Comparison of ENCODE assay signal across 1 cellular context in the genomic region with DNA sequence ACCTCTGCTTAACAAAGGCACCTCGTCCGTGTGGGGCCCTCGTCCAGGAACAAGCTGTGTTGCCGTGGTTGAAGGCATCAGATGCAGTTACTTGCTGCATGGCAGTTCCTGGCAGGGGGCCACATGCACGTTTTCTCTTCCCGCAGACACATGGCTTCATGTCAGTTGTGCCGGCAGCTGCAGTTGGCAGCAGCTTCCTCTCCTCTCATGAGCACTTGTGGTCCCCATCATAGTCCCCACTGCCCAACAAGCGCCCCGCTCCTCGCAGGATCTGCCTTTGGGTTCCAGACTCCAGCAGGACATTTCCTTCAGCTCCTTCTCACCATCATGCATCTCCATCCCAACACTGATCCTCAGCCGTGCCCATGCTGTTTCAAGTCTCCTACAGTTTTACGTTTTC.
TF ChIP-seq lines count a peak whose summit lies in the region.

No MANE protein-coding gene starts in this region.

TF ChIP-seq in GM23338, 12 proteins besides CTCF, POLR2A, EP300 and RAD21 (continued from another document):
- TF ChIP-seq, protein P1, sequence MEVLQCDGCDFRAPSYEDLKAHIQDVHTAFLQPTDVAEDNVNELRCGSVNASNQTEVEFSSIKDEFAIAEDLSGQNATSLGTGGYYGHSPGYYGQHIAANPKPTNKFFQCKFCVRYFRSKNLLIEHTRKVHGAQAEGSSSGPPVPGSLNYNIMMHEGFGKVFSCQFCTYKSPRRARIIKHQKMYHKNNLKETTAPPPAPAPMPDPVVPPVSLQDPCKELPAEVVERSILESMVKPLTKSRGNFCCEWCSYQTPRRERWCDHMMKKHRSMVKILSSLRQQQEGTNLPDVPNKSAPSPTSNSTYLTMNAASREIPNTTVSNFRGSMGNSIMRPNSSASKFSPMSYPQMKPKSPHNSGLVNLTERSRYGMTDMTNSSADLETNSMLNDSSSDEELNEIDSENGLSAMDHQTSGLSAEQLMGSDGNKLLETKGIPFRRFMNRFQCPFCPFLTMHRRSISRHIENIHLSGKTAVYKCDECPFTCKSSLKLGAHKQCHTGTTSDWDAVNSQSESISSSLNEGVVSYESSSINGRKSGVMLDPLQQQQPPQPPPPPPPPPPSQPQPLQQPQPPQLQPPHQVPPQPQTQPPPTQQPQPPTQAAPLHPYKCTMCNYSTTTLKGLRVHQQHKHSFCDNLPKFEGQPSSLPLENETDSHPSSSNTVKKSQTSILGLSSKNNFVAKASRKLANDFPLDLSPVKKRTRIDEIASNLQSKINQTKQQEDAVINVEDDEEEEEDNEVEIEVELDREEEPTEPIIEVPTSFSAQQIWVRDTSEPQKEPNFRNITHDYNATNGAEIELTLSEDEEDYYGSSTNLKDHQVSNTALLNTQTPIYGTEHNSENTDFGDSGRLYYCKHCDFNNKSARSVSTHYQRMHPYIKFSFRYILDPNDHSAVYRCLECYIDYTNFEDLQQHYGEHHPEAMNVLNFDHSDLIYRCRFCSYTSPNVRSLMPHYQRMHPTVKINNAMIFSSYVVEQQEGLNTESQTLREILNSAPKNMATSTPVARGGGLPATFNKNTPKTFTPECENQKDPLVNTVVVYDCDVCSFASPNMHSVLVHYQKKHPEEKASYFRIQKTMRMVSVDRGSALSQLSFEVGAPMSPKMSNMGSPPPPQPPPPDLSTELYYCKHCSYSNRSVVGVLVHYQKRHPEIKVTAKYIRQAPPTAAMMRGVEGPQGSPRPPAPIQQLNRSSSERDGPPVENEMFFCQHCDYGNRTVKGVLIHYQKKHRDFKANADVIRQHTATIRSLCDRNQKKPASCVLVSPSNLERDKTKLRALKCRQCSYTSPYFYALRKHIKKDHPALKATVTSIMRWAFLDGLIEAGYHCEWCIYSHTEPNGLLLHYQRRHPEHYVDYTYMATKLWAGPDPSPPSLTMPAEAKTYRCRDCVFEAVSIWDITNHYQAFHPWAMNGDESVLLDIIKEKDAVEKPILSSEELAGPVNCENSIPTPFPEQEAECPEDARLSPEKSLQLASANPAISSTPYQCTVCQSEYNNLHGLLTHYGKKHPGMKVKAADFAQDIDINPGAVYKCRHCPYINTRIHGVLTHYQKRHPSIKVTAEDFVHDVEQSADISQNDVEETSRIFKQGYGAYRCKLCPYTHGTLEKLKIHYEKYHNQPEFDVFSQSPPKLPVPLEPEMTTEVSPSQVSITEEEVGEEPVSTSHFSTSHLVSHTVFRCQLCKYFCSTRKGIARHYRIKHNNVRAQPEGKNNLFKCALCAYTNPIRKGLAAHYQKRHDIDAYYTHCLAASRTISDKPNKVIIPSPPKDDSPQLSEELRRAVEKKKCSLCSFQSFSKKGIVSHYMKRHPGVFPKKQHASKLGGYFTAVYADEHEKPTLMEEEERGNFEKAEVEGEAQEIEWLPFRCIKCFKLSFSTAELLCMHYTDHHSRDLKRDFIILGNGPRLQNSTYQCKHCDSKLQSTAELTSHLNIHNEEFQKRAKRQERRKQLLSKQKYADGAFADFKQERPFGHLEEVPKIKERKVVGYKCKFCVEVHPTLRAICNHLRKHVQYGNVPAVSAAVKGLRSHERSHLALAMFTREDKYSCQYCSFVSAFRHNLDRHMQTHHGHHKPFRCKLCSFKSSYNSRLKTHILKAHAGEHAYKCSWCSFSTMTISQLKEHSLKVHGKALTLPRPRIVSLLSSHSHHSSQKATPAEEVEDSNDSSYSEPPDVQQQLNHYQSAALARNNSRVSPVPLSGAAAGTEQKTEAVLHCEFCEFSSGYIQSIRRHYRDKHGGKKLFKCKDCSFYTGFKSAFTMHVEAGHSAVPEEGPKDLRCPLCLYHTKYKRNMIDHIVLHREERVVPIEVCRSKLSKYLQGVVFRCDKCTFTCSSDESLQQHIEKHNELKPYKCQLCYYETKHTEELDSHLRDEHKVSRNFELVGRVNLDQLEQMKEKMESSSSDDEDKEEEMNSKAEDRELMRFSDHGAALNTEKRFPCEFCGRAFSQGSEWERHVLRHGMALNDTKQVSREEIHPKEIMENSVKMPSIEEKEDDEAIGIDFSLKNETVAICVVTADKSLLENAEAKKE (CRISPR knock-in tag; IDR thresholded peaks at IDR 0.05) = no peak
- no peak for TF ChIP-seq POLR2AphosphoS5 (IDR thresholded peaks at IDR 0.05; ENCODE audit: low read depth)
- TF ChIP-seq NANOG (IDR thresholded peaks at IDR 0.05; ENCODE audit: borderline replicate concordance) = no peak
- TF ChIP-seq CREB1 (CRISPR knock-in tag; IDR thresholded peaks at IDR 0.05; ENCODE audit: low read depth) = no peak
- TF ChIP-seq ZNF114 (CRISPR knock-in tag; IDR thresholded peaks at IDR 0.05) = no peak
